In the genomic region with DNA sequence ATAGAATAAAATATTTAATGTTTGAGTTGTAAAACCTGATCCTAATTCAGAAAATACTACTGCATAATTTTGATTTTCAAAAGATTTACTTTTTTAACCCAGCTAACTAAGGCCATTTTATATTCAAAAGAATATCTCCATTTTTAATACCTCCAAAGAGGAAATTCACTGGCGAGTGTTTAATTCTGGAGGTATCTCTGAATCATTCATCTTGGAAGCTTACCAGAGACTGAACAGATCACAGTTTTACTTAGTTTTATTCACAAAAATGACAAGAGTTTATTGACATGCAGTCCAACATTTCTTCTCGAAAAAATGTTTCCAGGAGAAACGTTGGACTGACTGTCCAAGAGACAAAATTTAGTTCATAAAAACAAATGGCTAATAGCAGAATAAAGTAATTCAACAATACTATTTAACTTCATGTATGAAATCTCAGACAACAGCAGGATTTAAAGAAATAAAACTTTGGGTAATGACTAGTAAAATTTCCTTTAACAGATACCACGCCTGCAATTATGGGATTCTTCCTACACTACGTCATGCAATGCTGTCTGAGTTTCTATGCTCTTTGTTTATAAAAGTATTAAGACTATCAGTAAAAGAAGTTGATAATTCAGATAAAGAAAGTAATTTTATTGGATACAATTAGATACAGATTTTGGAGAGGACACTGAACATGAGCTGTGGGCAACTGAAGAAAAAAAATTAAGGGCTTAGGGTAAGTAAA, we compare ENCODE assay signal across 20 cellular contexts.
DNase-seq lines count a peak whose midpoint lies in the region; ATAC-seq and TF ChIP-seq lines count a peak whose summit lies in the region.
"Had no signal": no experiment of that assay in that cellular context is flagged by ENCODE, and none has a peak within 500 bp of the region (broad histone marks: within the 10 kb centered on the region; RNA-seq: fewer than 3 reads in every experiment).

No MANE protein-coding gene starts in this region.

- H3K4me1 ChIP-seq in testis (no peaks in the 10 kb centered on the region), gastrocnemius medialis (no peaks in the 10 kb centered on the region)

- H3K9me3 ChIP-seq in SK-N-MC (ENCODE audit: low read depth, low read length) = no peaks in the 10 kb centered on the region
- H3K9me3 ChIP-seq in testis = no peaks in the 10 kb centered on the region
- no peaks in the 10 kb centered on the region for H3K9me3 ChIP-seq in gastrocnemius medialis
- H3K9me3 ChIP-seq in WERI-Rb-1 (ENCODE audit: severe bottlenecking) = no peaks in the 10 kb centered on the region

- no peaks in the 10 kb centered on the region for H3K27me3 ChIP-seq in testis
- no peaks in the 10 kb centered on the region for H3K27me3 ChIP-seq in gastrocnemius medialis
- H3K27me3 ChIP-seq in WERI-Rb-1 (ENCODE audit: insufficient read depth, low read depth, severe bottlenecking) = peaks cover 11% of the 10 kb centered on the region

- DNase-seq in NCI-H446 (lab: John Stamatoyannopoulos, UW) (peak; percentile 9 to 12), NCI-H446 treated with DMSO at 0.1 percent for 48 hours (lab: John Stamatoyannopoulos, UW) (no peak), SK-N-MC (ENCODE audit: low read depth, low spot score) (no peak), fibroblast of peridontal ligament (ENCODE audit: extremely low read depth) (peak; percentile 11), stromal cell of bone marrow (ENCODE audit: low read depth) (peak; percentile 11), testis (no peak), gastrocnemius medialis (no peak), WERI-Rb-1 (no peak)
- DNase-seq: COR-L47, DMS 273 treated with DMSO at 0.1 percent for 48 hours, DND-41, GDM1, HCEC 1CT, Kasumi-1, NCI-H1105 treated with DMSO at 0.1 percent for 48 hours, NCI-H1694, NCI-H2081 treated with DMSO at 0.1 percent for 48 hours, NCI-H524 treated with DMSO at 0.1 percent for 48 hours, PC-9 had no signal

- TF ChIP-seq CTCF in testis (IDR thresholded peaks at IDR 0.05) (no peak), gastrocnemius medialis (IDR thresholded peaks at IDR 0.05 in 4 of 5, conservative IDR thresholded peaks at IDR 0.05 in 1 of 5) (no peak), WERI-Rb-1 (IDR thresholded peaks at IDR 0.05; ENCODE audit: low read depth, low read length) (no peak)

- intact Hi-C loops in testis (cut with DNase I; ENCODE audit: low total_unique reads) (no loop called here), gastrocnemius medialis (cut with DNase I; ENCODE audit: low total_unique reads) (no loop called here)

- peak overlapping the region; percentile 22; the same call in 1 of the 2 replicates for H3K27ac ChIP-seq in SK-N-MC
- no peak overlapping the region for H3K27ac ChIP-seq in testis
- H3K27ac ChIP-seq in gastrocnemius medialis = no peak overlapping the region
- H3K27ac ChIP-seq in WERI-Rb-1 = no peak overlapping the region
- H3K27ac ChIP-seq: 22Rv1, PC-9 had no signal

- no peaks in the 10 kb centered on the region for H3K36me3 ChIP-seq in SK-N-MC (ENCODE audit: insufficient read depth, low read length)
- H3K36me3 ChIP-seq in testis (ENCODE audit: low read depth, missing control alignments) = no peaks in the 10 kb centered on the region
- H3K36me3 ChIP-seq in gastrocnemius medialis = no peaks in the 10 kb centered on the region
- no peaks in the 10 kb centered on the region for H3K36me3 ChIP-seq in WERI-Rb-1

- in situ Hi-C loops in gastrocnemius medialis (cut with MboI; ENCODE audit: low sequenced_read_pairs in 4 of 4) = no loop called here

- 83% methylated on average over 5 of the region's 5 CpGs for WGBS in testis, 2 donors

- H3K4me3 ChIP-seq in SK-N-MC (no peak overlapping the region), testis (no peak overlapping the region), gastrocnemius medialis (no peak overlapping the region), WERI-Rb-1 (ENCODE audit: low read depth, low read length) (no peak overlapping the region)
- H3K4me3 ChIP-seq: PC-9 had no signal

- no peak for TF ChIP-seq POLR2A in testis (IDR thresholded peaks at IDR 0.05)
- no peak for TF ChIP-seq POLR2A in gastrocnemius medialis (IDR thresholded peaks at IDR 0.05)

- ATAC-seq in gastrocnemius medialis = no peak

- H3K9ac ChIP-seq in SK-N-MC (ENCODE audit: insufficient read length) = no peak overlapping the region

Comparison
In these comparisons a context has a peak if more than half of its experiments do, and no peak if none do; other contexts are left out.
1. DNase-seq: peak in NCI-H446 (2 of 2), fibroblast of peridontal ligament (single experiment) and stromal cell of bone marrow (single experiment); none in NCI-H446 treated with DMSO at 0.1 percent for 48 hours (single experiment), SK-N-MC (single experiment), testis (single experiment), gastrocnemius medialis (0 of 2) and WERI-Rb-1 (single experiment).